ENCODE assay signal across 8 cellular contexts in the genomic region with DNA sequence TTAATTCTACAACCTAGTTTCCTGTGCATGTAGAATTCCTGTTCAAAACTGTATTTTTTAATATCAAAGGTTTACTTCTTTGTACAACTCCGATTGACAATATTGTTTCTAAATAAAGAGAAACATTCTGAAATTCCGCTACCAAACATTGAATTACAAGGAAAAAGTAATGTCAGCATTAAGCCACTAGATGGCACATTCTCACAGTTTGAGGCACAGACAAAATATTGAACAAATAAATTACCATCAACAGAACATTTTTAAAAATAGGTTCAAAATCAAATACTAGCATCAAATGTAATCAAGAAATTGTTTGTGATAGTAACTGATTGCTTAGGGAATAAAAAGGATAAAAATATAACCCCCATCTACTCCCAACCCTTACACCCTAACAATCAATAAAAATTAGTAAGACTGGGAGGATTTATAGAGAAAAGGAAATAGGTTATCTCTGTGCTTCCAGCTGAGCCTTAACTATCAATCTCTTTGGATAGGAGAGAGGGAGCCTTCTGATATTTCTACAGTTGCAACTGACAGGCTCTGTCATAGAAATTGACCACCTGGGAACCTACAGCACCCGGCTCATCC.
DNase-seq lines count a peak whose midpoint lies in the region; ATAC-seq, FAIRE-seq and TF ChIP-seq lines count a peak whose summit lies in the region.

No MANE protein-coding gene starts in this region.

- WGBS in prostate gland, result 31% methylated on average over 3 of the region's 3 CpGs

- intact Hi-C loops in prostate gland (cut with DNase I), result loop anchor here (5.0 kb wide), 1 partner anchor 458 kb away; no protein-coding TSS in a partner anchor
- intact Hi-C loops in left colon (cut with DNase I, micrococcal nuclease), result loop anchor here in 1 of 2 donors (10.0 kb wide), 1 partner anchor 461 kb away; no protein-coding TSS in a partner anchor

- peak; percentile 65 for FAIRE-seq in GM19239 (lab: Jason Lieb, UNC)

- peak; percentile 9 to 34 for DNase-seq in AML-193 (lab: John Stamatoyannopoulos, UW)
- DNase-seq in GM19239 (ENCODE audit: insufficient read length, low spot score), result no peak
- peak; percentile 37 for DNase-seq in OCI-M1 (lab: John Stamatoyannopoulos, UW)
- DNase-seq in epithelial cell of esophagus (ENCODE audit: low read depth), result peak; percentile 41
- no peak for DNase-seq in prostate gland (ENCODE audit: low spot score)
- DNase-seq in SKM-1 (lab: John Stamatoyannopoulos, UW; ENCODE audit: unreplicated experiment), result no peak
- no peak for DNase-seq in left colon

- H3K4me3 ChIP-seq in epithelial cell of esophagus (ENCODE audit: low read length) (no peak overlapping the region), prostate gland (no peak overlapping the region)

- no peaks in the 10 kb centered on the region for H3K27me3 ChIP-seq in prostate gland (replicated peaks; ENCODE audit: insufficient read depth)

- H3K4me1 ChIP-seq in prostate gland (replicated peaks), result no peaks in the 10 kb centered on the region

- no peaks in the 10 kb centered on the region for H3K9me3 ChIP-seq in prostate gland

- no peaks in the 10 kb centered on the region for H3K36me3 ChIP-seq in prostate gland

- H3K27ac ChIP-seq in prostate gland, result no peak overlapping the region

- TF ChIP-seq POLR2A in prostate gland (IDR thresholded peaks at IDR 0.05), result no peak

- ATAC-seq in GM19351 (IDR thresholded peaks at IDR 0.05; ENCODE audit: unreplicated experiment), result no peak
- no peak for ATAC-seq in left colon

- TF ChIP-seq CTCF in epithelial cell of esophagus (IDR thresholded peaks at IDR 0.05; ENCODE audit: insufficient read depth, low read depth, low read length, missing control alignments) (peak; percentile 61), prostate gland (IDR thresholded peaks at IDR 0.05) (peak; percentile 26 to 73 (median 68))

Comparison
In these comparisons a context has a peak if more than half of its experiments do, and no peak if none do; other contexts are left out.
1. DNase-seq: peak in AML-193 (2 of 2), OCI-M1 (single experiment) and epithelial cell of esophagus (single experiment); none in GM19239 (single experiment), prostate gland (single experiment), SKM-1 (single experiment) and left colon (0 of 2).